ENCODE assay signal across 19 cellular contexts in genomic region chr15:40087095-40087805, GRCh38. TPM values are rescaled to one million over a fixed set of nuclear protein-coding genes. Genes with fewer than 3 reads are reported as not detected.
A peak's percentile ranks its signal among the peaks of the same experiment; 100 is the strongest.
DNase-seq lines count a peak whose midpoint lies in the region; ATAC-seq and TF ChIP-seq lines count a peak whose summit lies in the region.
"Had no signal": no experiment of that assay in that cellular context is flagged by ENCODE, and none has a peak within 500 bp of the region (broad histone marks: within the 10 kb centered on the region; RNA-seq: fewer than 3 reads in every experiment).

No MANE protein-coding gene starts in this region.

- peak overlapping the region; percentile 48 for H3K14ac ChIP-seq in IMR-90 (replicated peaks; ENCODE audit: low read depth, low read length)

- peak overlapping the region; percentile 62 for H3K27ac Mint-ChIP-seq in WTC11
- H3K27ac Mint-ChIP-seq: activated CD4-positive, alpha-beta T cell treated with anti-CD3 and anti-CD28 coated beads, Interleukin-2, amount 10 ng/mL, durations not matched to agents 7 days and 5 days had no signal

- no peak for TF ChIP-seq CTCF in IMR-90 (conservative IDR thresholded peaks at IDR 0.05; ENCODE audit: low read depth, low read length)
- no peak for TF ChIP-seq CTCF in WTC11 (IDR thresholded peaks at IDR 0.05)
- no peak for TF ChIP-seq CTCF in MM.1S (IDR thresholded peaks at IDR 0.05; ENCODE audit: low read length)

- H3K9me3 ChIP-seq in IMR-90 (ENCODE audit: control insufficient read depth, insufficient read depth, low read length) = no peaks in the 10 kb centered on the region
- H3K9me3 ChIP-seq in mesodermal cell (ENCODE audit: control insufficient read depth, low read length) = no peaks in the 10 kb centered on the region
- H3K9me3 ChIP-seq in thymus (ENCODE audit: control insufficient read depth) = no peaks in the 10 kb centered on the region
- H3K9me3 ChIP-seq in MM.1S (replicated peaks; ENCODE audit: insufficient read depth, low read length) = no peaks in the 10 kb centered on the region
- H3K9me3 ChIP-seq: breast epithelium, tibial artery had no signal

- no peak overlapping the region for H3K4me2 ChIP-seq in IMR-90 (ENCODE audit: low read depth, low read length)
- H3K4me2 ChIP-seq in MM.1S (ENCODE audit: low read depth, low read length) = no peak overlapping the region

- H3K9ac ChIP-seq in IMR-90 (ENCODE audit: low read depth, low read length) = no peak overlapping the region
- no peak overlapping the region for H3K9ac ChIP-seq in MM.1S (ENCODE audit: low read length)

- no peak for TF ChIP-seq POLR2A in IMR-90 (IDR thresholded peaks at IDR 0.05; ENCODE audit: low read depth, low read length)

- no peak for DNase-seq in IMR-90
- DNase-seq in WTC11 (ENCODE audit: low spot score) = no peak
- no peak for DNase-seq in OCI-M1 (lab: John Stamatoyannopoulos, UW)
- DNase-seq in MM.1S = no peak
- DNase-seq: activated CD4-positive, alpha-beta T cell treated with anti-CD3 and anti-CD28 coated beads, Interleukin-2, amount 10 ng/mL, durations not matched to agents 7 days and 5 days; activated CD8-positive, alpha-beta memory T cell treated with anti-CD3 and anti-CD28 coated beads, Interleukin-2, amount 50 U/mL, for 4 hours; HCEC 1CT; kidney glomerular epithelial cell; NCI-H1694 treated with DMSO at 0.1 percent for 48 hours; NCI-H226; right cardiac atrium; RPMI8226; stimulated activated naive CD4-positive, alpha-beta T cell had no signal

- H3K27me3 Mint-ChIP-seq in WTC11 (ENCODE audit: low read depth) = peaks cover 8% of the 10 kb centered on the region

- H3K9me3 Mint-ChIP-seq in WTC11 = no peaks in the 10 kb centered on the region
- H3K9me3 Mint-ChIP-seq: activated CD4-positive, alpha-beta T cell treated with anti-CD3 and anti-CD28 coated beads, Interleukin-2, amount 10 ng/mL, durations not matched to agents 7 days and 5 days had no signal

- in situ Hi-C loops in IMR-90 (cut with MboI; ENCODE audit: low sequenced_read_pairs) = no loop called here

- no peak overlapping the region; the same call in 1 of the 2 replicates for H3K18ac ChIP-seq in IMR-90 (ENCODE audit: low read depth, low read length)

- POLR2A ChIA-PET in IMR-90 (lab: Charles Lee; ENCODE audit: unreplicated experiment) = no interaction called here
- POLR2A ChIA-PET in WTC11 (lab: Charles Lee) = interaction anchor here (1.6 to 2.1 kb wide), 2 partner anchors 12 to 19 kb away, joined by 4 to 7 read pairs; no protein-coding TSS in a partner anchor

- peaks cover under 1% of the 10 kb centered on the region; the same call in 1 of the 2 replicates for H3K79me2 ChIP-seq in MM.1S (ENCODE audit: low read length)

- H3K36me3 ChIP-seq in IMR-90 (ENCODE audit: control insufficient read depth, insufficient read depth, low read length) (peaks cover 10% of the 10 kb centered on the region; the same call in 1 of the 2 replicates), mesodermal cell (ENCODE audit: control insufficient read depth, insufficient read depth, low read length) (peaks cover 28% of the 10 kb centered on the region), thymus (ENCODE audit: control insufficient read depth, insufficient read depth) (peaks cover 31% of the 10 kb centered on the region), MM.1S (replicated peaks; ENCODE audit: insufficient read depth, low read length) (no peaks in the 10 kb centered on the region)
- H3K36me3 ChIP-seq: breast epithelium had no signal

- no peak overlapping the region for H2BK5ac ChIP-seq in IMR-90 (ENCODE audit: low read depth, low read length, poor library complexity, severe bottlenecking)

- 0% methylated on average over 2 of the region's 14 CpGs; no CpG with 5 or more reads in 1 of the 2 experiments for WGBS in IMR-90 (ENCODE audit: extremely low coverage in 2 of 2, insufficient read length in 1 of 2), 2 experiments
- 19 to 43% methylated on average over 4 to 9 of the region's 14 CpGs for WGBS in mesodermal cell (ENCODE audit: insufficient coverage in 2 of 2), 2 experiments
- 86% methylated on average over 14 of the region's 14 CpGs for WGBS in thymus

- peaks cover 72% of the 10 kb centered on the region for H3K4me1 Mint-ChIP-seq in WTC11

- H3K27me3 ChIP-seq in IMR-90 (ENCODE audit: control insufficient read depth, insufficient read depth, low read length) (no peaks in the 10 kb centered on the region), thymus (ENCODE audit: control insufficient read depth, insufficient read depth) (no peaks in the 10 kb centered on the region), MM.1S (replicated peaks; ENCODE audit: insufficient read depth, low read length) (no peaks in the 10 kb centered on the region)
- H3K27me3 ChIP-seq: breast epithelium, tibial artery had no signal

- H3K27ac ChIP-seq in IMR-90 (ENCODE audit: insufficient read depth, low read length) = no peak overlapping the region
- H3K27ac ChIP-seq in mesodermal cell (ENCODE audit: low read depth, low read length, severe bottlenecking) = peak overlapping the region; percentile 92
- H3K27ac ChIP-seq in thymus (ENCODE audit: low read depth) = peak overlapping the region; percentile 9
- no peak overlapping the region for H3K27ac ChIP-seq in MM.1S (ENCODE audit: low read length)
- H3K27ac ChIP-seq: breast epithelium, HL-60, tibial artery had no signal

- no peak overlapping the region for H4K5ac ChIP-seq in IMR-90 (ENCODE audit: low read depth, low read length)

- peak overlapping the region; percentile 55 for H2AFZ ChIP-seq in IMR-90 (replicated peaks; ENCODE audit: low read length, poor library complexity)
- no peak overlapping the region for H2AFZ ChIP-seq in MM.1S (ENCODE audit: low read length)

- TF ChIP-seq RAD21 in IMR-90 (IDR thresholded peaks at IDR 0.05; ENCODE audit: low read length) = no peak

- no peaks in the 10 kb centered on the region for H4K20me1 ChIP-seq in IMR-90 (ENCODE audit: insufficient read depth, low read length)
- H4K20me1 ChIP-seq in MM.1S (ENCODE audit: insufficient read depth, low read length) = no peaks in the 10 kb centered on the region

- ATAC-seq in IMR-90 (ENCODE audit: low read depth) (no peak), WTC11 (no peak), HG03108 (IDR thresholded peaks at IDR 0.05; ENCODE audit: unreplicated experiment) (no peak)
- ATAC-seq: right cardiac atrium had no signal

- peaks cover 49% of the 10 kb centered on the region for H3K4me1 ChIP-seq in IMR-90 (ENCODE audit: control insufficient read depth, insufficient read depth, low read length)
- peaks cover 88% of the 10 kb centered on the region for H3K4me1 ChIP-seq in mesodermal cell (ENCODE audit: control insufficient read depth, insufficient read depth, low read length, poor library complexity, severe bottlenecking)
- peaks cover 29% of the 10 kb centered on the region for H3K4me1 ChIP-seq in thymus (ENCODE audit: control insufficient read depth, insufficient read depth, low read length)
- peaks cover 3% of the 10 kb centered on the region; the same call in 1 of the 2 replicates for H3K4me1 ChIP-seq in MM.1S (ENCODE audit: low read length)

- no peaks in the 10 kb centered on the region for H3F3A ChIP-seq in MM.1S (ENCODE audit: insufficient read depth, low read length)

- peak overlapping the region; percentile 52; the same call in 1 of the 2 replicates for H3K23ac ChIP-seq in IMR-90 (ENCODE audit: low read depth, low read length)

- no peaks in the 10 kb centered on the region for H3K9me2 ChIP-seq in MM.1S (replicated peaks; ENCODE audit: insufficient read depth, low read length)

- CTCF ChIA-PET in IMR-90 (lab: Yijun Ruan, JAX) (interaction anchor here (0.8 kb wide), 1 partner anchor 12 kb away, joined by 3 read pairs; no protein-coding TSS in a partner anchor), WTC11 (lab: Charles Lee) (interaction anchor here (1.0 to 4.6 kb wide), 7 partner anchors 11 to 192 kb away, joined by 4 to 50 read pairs (median 6); partner anchors contain the start of gene BMF)

- H2BK20ac ChIP-seq in IMR-90 (ENCODE audit: low read depth, low read length) = peak overlapping the region; percentile 65; the same call in 1 of the 2 replicates

- H3K56ac ChIP-seq in IMR-90 (ENCODE audit: extremely low read depth, insufficient read depth, low read length) = no peak overlapping the region

- peak overlapping the region; percentile 64 for H3K4ac ChIP-seq in IMR-90 (ENCODE audit: low read depth, low read length)

- no TSS peak for BruUV-seq in IMR-90 (replicated peaks; lab: Mats Ljungman, UMichigan)

- dilution Hi-C loops in IMR-90 (cut with HindIII; ENCODE audit: low sequenced_read_pairs, unreplicated experiment) = no loop called here

- H3K9me1 ChIP-seq in IMR-90 (ENCODE audit: insufficient read depth, low read length) = peaks cover 53% of the 10 kb centered on the region

- peak overlapping the region in 1 of 2 experiments; percentile 32; a peak in 1 of 4 replicates for H4K8ac ChIP-seq in IMR-90 (ENCODE audit: low read depth in 2 of 2, low read length in 2 of 2)

- H3K36me3 Mint-ChIP-seq in WTC11 = peaks cover 14% of the 10 kb centered on the region

- H3K4me3 ChIP-seq in IMR-90 (ENCODE audit: insufficient read depth, low read depth, low read length) (no peak overlapping the region), mesodermal cell (ENCODE audit: extremely low read depth, insufficient read depth, low read length, poor library complexity, severe bottlenecking) (no peak overlapping the region), thymus (ENCODE audit: low read length) (no peak overlapping the region), MM.1S (ENCODE audit: low read length) (no peak overlapping the region)
- H3K4me3 ChIP-seq: breast epithelium, tibial artery had no signal

- no peak overlapping the region for H2AK9ac ChIP-seq in IMR-90 (replicated peaks; ENCODE audit: low read depth, low read length, poor library complexity)

- H4K91ac ChIP-seq in IMR-90 (ENCODE audit: insufficient read depth, low read depth, low read length) = no peak overlapping the region

- no peak overlapping the region for H2BK15ac ChIP-seq in IMR-90 (ENCODE audit: low read depth, low read length)

- peaks cover 0 to 43% of the 10 kb centered on the region in 2 experiments; a peak in 3 of 4 replicates for H3K79me1 ChIP-seq in IMR-90 (ENCODE audit: low read depth in 1 of 2, low read length in 2 of 2)

- no peak overlapping the region for H3K4me3 Mint-ChIP-seq in WTC11
- H3K4me3 Mint-ChIP-seq: activated CD4-positive, alpha-beta T cell treated with anti-CD3 and anti-CD28 coated beads, Interleukin-2, amount 10 ng/mL, durations not matched to agents 7 days and 5 days had no signal

- intact Hi-C loops in IMR-90 (cut with micrococcal nuclease) = no loop called here

- peak overlapping the region; percentile 65 for H2BK120ac ChIP-seq in IMR-90 (ENCODE audit: low read depth, low read length)

- peak overlapping the region; percentile 40; the same call in 1 of the 2 replicates for H2AK5ac ChIP-seq in IMR-90 (ENCODE audit: low read depth, low read length)

RNA-seq across cellular contexts. Expression of gene BMF, which starts 21.4 kb away (rescaled TPM):
- total RNA-seq in IMR-90 (2012; rRNA removed) (1.7 and 2.9 TPM in 2 replicates), WTC11 (2021) (32.9 to 36.9 TPM (median 36.6 TPM) in 3 replicates)
- polyA plus RNA-seq in IMR-90 (2012; rRNA removed) (2.4 and 2.8 TPM in 2 replicates), thymus (70.4 TPM)
- polyA plus RNA-seq in IMR-90 (2012; cell fraction: cytosol; rRNA removed) = 0.80 and 1.8 TPM in 2 replicates
- polyA plus RNA-seq in IMR-90 (2012; cell fraction: nucleus; rRNA removed; ENCODE audit: low replicate concordance) = 6.6 and 11.7 TPM in 2 replicates
- polyA plus RNA-seq in mesodermal cell (2013, experiment 1 of 2) = 59.4 TPM
- polyA plus RNA-seq in mesodermal cell (2013, experiment 2 of 2) = 51.4 TPM

RNA-seq across cellular contexts. Expression of gene SRP14, which starts 48.3 kb away (rescaled TPM):
- total RNA-seq in IMR-90 (2012; rRNA removed) (106 and 205 TPM in 2 replicates), WTC11 (2021) (190 to 199 TPM (median 192 TPM) in 3 replicates)
- polyA plus RNA-seq in IMR-90 (2012; rRNA removed) (295 and 296 TPM in 2 replicates), thymus (522 TPM)
- 198 and 487 TPM in 2 replicates for polyA plus RNA-seq in IMR-90 (2012; cell fraction: cytosol; rRNA removed)
- polyA plus RNA-seq in IMR-90 (2012; cell fraction: nucleus; rRNA removed; ENCODE audit: low replicate concordance) = 41.4 and 203 TPM in 2 replicates
- polyA plus RNA-seq in mesodermal cell (2013, experiment 1 of 2) = 633 TPM
- polyA plus RNA-seq in mesodermal cell (2013, experiment 2 of 2) = 649 TPM

Comparison
In these comparisons a context has a peak if more than half of its experiments do, and no peak if none do; other contexts are left out.
1. H3K27ac ChIP-seq: peak in mesodermal cell (single experiment) and thymus (single experiment); none in IMR-90 (single experiment) and MM.1S (single experiment).